13 cellular contexts compared by ENCODE assay signal in the genomic region with DNA sequence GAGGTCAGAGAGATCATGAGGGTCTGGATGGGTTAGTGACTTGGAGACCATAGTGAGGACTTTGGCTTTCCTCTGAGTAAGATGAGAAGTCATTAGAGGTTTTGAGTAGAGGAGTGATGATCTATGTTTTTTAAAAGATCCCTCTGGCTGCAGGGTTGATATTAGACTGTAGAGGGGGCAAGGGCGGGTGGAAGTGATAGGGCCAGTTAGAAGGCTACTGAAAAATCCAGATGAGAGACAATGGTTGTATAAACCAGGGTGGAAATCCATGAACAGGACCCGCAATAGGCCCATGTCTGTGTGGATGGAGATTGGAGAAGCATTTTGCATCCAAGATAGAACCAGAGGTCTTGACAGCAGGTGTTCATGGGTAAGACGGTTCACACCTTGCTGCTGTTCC. TPM values are rescaled to one million over a fixed set of nuclear protein-coding genes. Genes with fewer than 3 reads are reported as not detected.
DNase-seq lines count a peak whose midpoint lies in the region; TF ChIP-seq lines count a peak whose summit lies in the region.
"Had no signal": no experiment of that assay in that cellular context is flagged by ENCODE, and none has a peak within 500 bp of the region (broad histone marks: within the 10 kb centered on the region; RNA-seq: fewer than 3 reads in every experiment).

No MANE protein-coding gene starts in this region.

- no peaks in the 10 kb centered on the region for H3K4me1 ChIP-seq in MM.1S (ENCODE audit: low read length)
- H3K4me1 ChIP-seq: gastroesophageal sphincter had no signal

- TF ChIP-seq CTCF in BJ (IDR thresholded peaks at IDR 0.05; ENCODE audit: insufficient read depth, low read depth, low read length) = peak; percentile 21; the same call in 1 of the 2 replicates
- peak; percentile 12 for TF ChIP-seq CTCF in MM.1S (IDR thresholded peaks at IDR 0.05; ENCODE audit: low read length)
- peak; percentile 20 for TF ChIP-seq CTCF in epithelial cell of proximal tubule (conservative IDR thresholded peaks at IDR 0.05; ENCODE audit: low read depth, low read length)

- H4K20me1 ChIP-seq in MM.1S (ENCODE audit: insufficient read depth, low read length) = no peaks in the 10 kb centered on the region

- no peaks in the 10 kb centered on the region for H3K9me3 ChIP-seq in MM.1S (replicated peaks; ENCODE audit: insufficient read depth, low read length)
- H3K9me3 ChIP-seq: gastroesophageal sphincter, mucosa of descending colon had no signal

- no peak overlapping the region for H3K9ac ChIP-seq in MM.1S (ENCODE audit: low read length)

- H3K27ac ChIP-seq in MM.1S (ENCODE audit: low read length) = no peak overlapping the region
- H3K27ac ChIP-seq: gastroesophageal sphincter, RWPE1 had no signal

- no peaks in the 10 kb centered on the region for H3K79me2 ChIP-seq in MM.1S (ENCODE audit: low read length)

- peaks cover 2% of the 10 kb centered on the region for H3K27me3 ChIP-seq in BJ (ENCODE audit: control insufficient read depth, insufficient read depth, low read length)
- H3K27me3 ChIP-seq in MM.1S (replicated peaks; ENCODE audit: insufficient read depth, low read length) = no peaks in the 10 kb centered on the region

- DNase-seq in BJ (ENCODE audit: low read depth) (no peak), MM.1S (no peak), epithelial cell of proximal tubule (ENCODE audit: low read depth) (no peak), AG08396 (ENCODE audit: low spot score) (no peak), DMS79 treated with DMSO at 0.1 percent for 48 hours (lab: John Stamatoyannopoulos, UW) (no peak), NCI-H69 (lab: John Stamatoyannopoulos, UW) (no peak)
- DNase-seq: activated naive CD4-positive, alpha-beta T cell treated with anti-CD3 and anti-CD28 coated beads, Interleukin-2, amount 50 U/mL, for 16 hours; mucosa of descending colon; NCI-H146; stimulated activated CD4-positive, alpha-beta T cell treated with anti-CD3 and anti-CD28 coated beads, Interleukin-4, amount 100 ng/mL, for 1 hour had no signal

- H2AFZ ChIP-seq in MM.1S (ENCODE audit: low read length) = no peak overlapping the region

- H3K4me3 ChIP-seq in BJ (ENCODE audit: low read depth, low read length) = no peak overlapping the region
- H3K4me3 ChIP-seq in MM.1S (ENCODE audit: low read length) = no peak overlapping the region
- no peak overlapping the region for H3K4me3 ChIP-seq in epithelial cell of proximal tubule (ENCODE audit: low read depth, low read length)
- H3K4me3 ChIP-seq: gastroesophageal sphincter, mucosa of descending colon had no signal

- H3K9me2 ChIP-seq in MM.1S (replicated peaks; ENCODE audit: insufficient read depth, low read length) = no peaks in the 10 kb centered on the region

- H3K36me3 ChIP-seq in BJ (ENCODE audit: control insufficient read depth, insufficient read depth, low read length) (no peaks in the 10 kb centered on the region), MM.1S (replicated peaks; ENCODE audit: insufficient read depth, low read length) (no peaks in the 10 kb centered on the region)
- H3K36me3 ChIP-seq: gastroesophageal sphincter had no signal

- POLR2A ChIA-PET in BJ (lab: Charles Lee) = no interaction called here

- no peaks in the 10 kb centered on the region for H3F3A ChIP-seq in MM.1S (ENCODE audit: insufficient read depth, low read length)

- H3K4me2 ChIP-seq in MM.1S (ENCODE audit: low read depth, low read length) = no peak overlapping the region

- CTCF ChIA-PET in BJ (lab: Yijun Ruan, JAX) = interaction anchor here (0.7 to 1.4 kb wide), 2 partner anchors 8 to 115 kb away, joined by 3 read pairs; no protein-coding TSS in a partner anchor

RNA-seq across cellular contexts. Expression of gene ITGAL, which starts 9.8 kb away (rescaled TPM):
- 0.06 TPM in 2 replicates for polyA plus RNA-seq in BJ (2011; rRNA removed)
- polyA minus RNA-seq in BJ (2011; rRNA and poly(A)+ RNA removed) = 0.05 TPM in 1 of 2 replicates, not detected in the other
- not detected in 2 replicates for total RNA-seq in epithelial cell of proximal tubule
- total RNA-seq: Daoy had no signal

RNA-seq across cellular contexts. Expression of gene SEPHS2, which starts 36.7 kb away (rescaled TPM):
- polyA plus RNA-seq in BJ (2011; rRNA removed) = 44.4 and 50.3 TPM in 2 replicates
- polyA minus RNA-seq in BJ (2011; rRNA and poly(A)+ RNA removed) = 17.3 and 24.1 TPM in 2 replicates
- 17.6 and 27.6 TPM in 2 replicates for total RNA-seq in epithelial cell of proximal tubule

RNA-seq across cellular contexts. Expression of gene ZNF768, which starts 44.0 kb away (rescaled TPM):
- polyA plus RNA-seq in BJ (2011; rRNA removed) = 14.0 and 17.2 TPM in 2 replicates
- 7.1 and 11.4 TPM in 2 replicates for polyA minus RNA-seq in BJ (2011; rRNA and poly(A)+ RNA removed)
- 34.8 and 35.2 TPM in 2 replicates for total RNA-seq in epithelial cell of proximal tubule

RNA-seq across cellular contexts. Expression of gene ZNF747, which starts 52.3 kb away (rescaled TPM):
- polyA plus RNA-seq in BJ (2011; rRNA removed) = 5.5 and 6.4 TPM in 2 replicates
- 3.8 and 4.9 TPM in 2 replicates for polyA minus RNA-seq in BJ (2011; rRNA and poly(A)+ RNA removed)
- 5.1 and 7.6 TPM in 2 replicates for total RNA-seq in epithelial cell of proximal tubule

RNA-seq across cellular contexts. Expression of gene DCTPP1, which starts 52.5 kb away (rescaled TPM):
- polyA plus RNA-seq in BJ (2011; rRNA removed) = 27.5 and 33.9 TPM in 2 replicates
- 7.9 and 17.3 TPM in 2 replicates for polyA minus RNA-seq in BJ (2011; rRNA and poly(A)+ RNA removed)
- 108 and 136 TPM in 2 replicates for total RNA-seq in epithelial cell of proximal tubule
